In genomic region chr12:54891717-54892478, GRCh38 we compare ENCODE assay signal across 16 cellular contexts. TPM values are rescaled to one million over a fixed set of nuclear protein-coding genes. Genes with fewer than 3 reads are reported as not detected.
DNase-seq lines count a peak whose midpoint lies in the region; ATAC-seq, FAIRE-seq and TF ChIP-seq lines count a peak whose summit lies in the region.
"Had no signal": no experiment of that assay in that cellular context is flagged by ENCODE, and none has a peak within 500 bp of the region (broad histone marks: within the 10 kb centered on the region; RNA-seq: fewer than 3 reads in every experiment).

No MANE protein-coding gene starts in this region.

- no peak for TF ChIP-seq CTCF in HEK293 (tag by site-specific recombination; IDR thresholded peaks at IDR 0.05)
- no peak for TF ChIP-seq CTCF in VCaP (conservative IDR thresholded peaks at IDR 0.05)
- TF ChIP-seq CTCF in pancreas (IDR thresholded peaks at IDR 0.05) = no peak

- CTCF ChIA-PET in HEK293 (lab: Yijun Ruan, JAX) = interaction anchor here (0.6 kb wide), 1 partner anchor 38 kb away, joined by 4 read pairs; the partner anchor contains the start of gene MUCL1

- POLR2A ChIA-PET in HEK293 (lab: Yijun Ruan, JAX) = no interaction called here

- H3K9me3 Mint-ChIP-seq in activated T-cell treated with anti-CD3 and anti-CD28 coated beads, Interleukin-2, amount 50 U/mL, for 4 hours = no peaks in the 10 kb centered on the region
- H3K9me3 Mint-ChIP-seq: CD4-positive, CD25-positive, alpha-beta regulatory T cell had no signal

- H3K4me1 ChIP-seq in HEK293 (ENCODE audit: control insufficient read depth, insufficient read depth, low read length) (peaks cover 9% of the 10 kb centered on the region), pancreas (no peaks in the 10 kb centered on the region)
- H3K4me1 ChIP-seq: adrenal gland had no signal

- no peaks in the 10 kb centered on the region for H3K9me3 ChIP-seq in HEK293 (ENCODE audit: control insufficient read depth, insufficient read depth, low read depth, low read length)
- no peaks in the 10 kb centered on the region for H3K9me3 ChIP-seq in pancreas
- H3K9me3 ChIP-seq: adrenal gland had no signal

- H3K27ac ChIP-seq in HEK293 (ENCODE audit: extremely low read depth, low read depth, low read length) (no peak overlapping the region; the same call in 1 of the 2 replicates), VCaP (peak overlapping the region; percentile 95), pancreas (no peak overlapping the region)
- H3K27ac ChIP-seq: adrenal gland had no signal

- H3K36me3 ChIP-seq in HEK293 (ENCODE audit: control insufficient read depth in 2 of 2, insufficient read depth in 1 of 2, low read length in 2 of 2) (no peaks in the 10 kb centered on the region), pancreas (no peaks in the 10 kb centered on the region)
- H3K36me3 ChIP-seq: adrenal gland had no signal

- intact Hi-C loops in pancreas (cut with DNase I) = no loop called here

- H3K4me3 ChIP-seq in HEK293 (ENCODE audit: low read depth, low read length) (no peak overlapping the region), pancreas (no peak overlapping the region)
- H3K4me3 ChIP-seq: adrenal gland had no signal

- ATAC-seq in pancreas (peak; percentile 40 to 98 (median 60)), HG02642 (IDR thresholded peaks at IDR 0.05; ENCODE audit: poor library complexity, unreplicated experiment) (no peak)
- ATAC-seq in activated T-cell treated with anti-CD3 and anti-CD28 coated beads, Interleukin-2, amount 50 U/mL, for 4 hours = no peak

- DNase-seq in NCI-H2081 treated with DMSO at 0.1 percent for 48 hours (lab: John Stamatoyannopoulos, UW) = peak; percentile 92
- no peak for DNase-seq in pancreas
- no peak for DNase-seq in iPS-NIHi7 (ENCODE audit: extremely low spot score)
- no peak for DNase-seq in superior temporal gyrus (ENCODE audit: extremely low spot score)
- no peak for DNase-seq in activated T-cell treated with anti-CD3 and anti-CD28 coated beads, Interleukin-2, amount 50 U/mL, for 4 hours
- DNase-seq: adrenal gland; CD4-positive, CD25-positive, alpha-beta regulatory T cell; NCI-H1694; stimulated activated CD4-positive, alpha-beta T cell treated with anti-CD3 and anti-CD28 coated beads, Interleukin-2, amount 100 ng/mL, for 24 hours; stimulated activated naive CD4-positive, alpha-beta T cell treated with Interleukin-2 at 50 U/mL for 16 hours had no signal

- no peak overlapping the region for H3K4me3 Mint-ChIP-seq in activated T-cell treated with anti-CD3 and anti-CD28 coated beads, Interleukin-2, amount 50 U/mL, for 4 hours
- H3K4me3 Mint-ChIP-seq: CD4-positive, CD25-positive, alpha-beta regulatory T cell had no signal

- FAIRE-seq in pancreas (lab: Jason Lieb, UNC) = no peak

- H3K27me3 Mint-ChIP-seq in activated T-cell treated with anti-CD3 and anti-CD28 coated beads, Interleukin-2, amount 50 U/mL, for 4 hours (ENCODE audit: low read depth) = peaks cover 4% of the 10 kb centered on the region

- H3K4me1 Mint-ChIP-seq in activated T-cell treated with anti-CD3 and anti-CD28 coated beads, Interleukin-2, amount 50 U/mL, for 4 hours (ENCODE audit: low read depth) = no peaks in the 10 kb centered on the region
- H3K4me1 Mint-ChIP-seq: CD4-positive, CD25-positive, alpha-beta regulatory T cell had no signal

- no peaks in the 10 kb centered on the region for H3K27me3 ChIP-seq in pancreas
- H3K27me3 ChIP-seq: adrenal gland had no signal

- H3K36me3 Mint-ChIP-seq in activated T-cell treated with anti-CD3 and anti-CD28 coated beads, Interleukin-2, amount 50 U/mL, for 4 hours (ENCODE audit: insufficient read depth) = no peaks in the 10 kb centered on the region
- H3K36me3 Mint-ChIP-seq: CD4-positive, CD25-positive, alpha-beta regulatory T cell had no signal

- 27 to 32% methylated on average over 3 of the region's 3 CpGs for WGBS in pancreas, 2 donors

TF ChIP-seq in HEK293, 187 proteins besides CTCF, POLR2A, EP300 and RAD21 (continues in another document):
- TF ChIP-seq PRDM4 (tag by site-specific recombination; IDR thresholded peaks at IDR 0.05) (no peak), ZNF366 (tag by site-specific recombination; conservative IDR thresholded peaks at IDR 0.05) (no peak), ZFP3 (tag by site-specific recombination; IDR thresholded peaks at IDR 0.05; ENCODE audit: low read depth) (no peak), SCRT1 (tag by site-specific recombination; IDR thresholded peaks at IDR 0.05; ENCODE audit: borderline replicate concordance) (no peak), ZNF341 (tag by site-specific recombination; IDR thresholded peaks at IDR 0.05; ENCODE audit: low read depth) (peak; percentile 47), OSR2 (tag by site-specific recombination; IDR thresholded peaks at IDR 0.05) (peak; percentile 50), ZNF2 (tag by site-specific recombination; IDR thresholded peaks at IDR 0.05) (no peak), PRDM10 (tag by site-specific recombination; IDR thresholded peaks at IDR 0.05) (no peak), ZNF837 (tag by site-specific recombination; IDR thresholded peaks at IDR 0.05) (no peak), TCF7L2 (IDR thresholded peaks at IDR 0.05; ENCODE audit: borderline replicate concordance, low read depth, low read length) (no peak), WT1 (tag by site-specific recombination; IDR thresholded peaks at IDR 0.05) (peak; percentile 56; the same call in 1 of the 2 replicates), ZNF132 (tag by site-specific recombination; IDR thresholded peaks at IDR 0.05; ENCODE audit: borderline replicate concordance) (no peak), PRDM6 (tag by site-specific recombination; IDR thresholded peaks at IDR 0.05) (no peak), ZNF654 (tag by site-specific recombination; IDR thresholded peaks at IDR 0.05; ENCODE audit: low read depth) (no peak), ZNF510 (tag by site-specific recombination; IDR thresholded peaks at IDR 0.05; ENCODE audit: insufficient replicate concordance) (no peak), TRIM28 (IDR thresholded peaks at IDR 0.05; ENCODE audit: borderline replicate concordance, low read length) (peak; percentile 32; the same call in 1 of the 2 replicates)

RNA-seq across cellular contexts. Expression of gene MUCL1, which starts 37.6 kb away (rescaled TPM):
- not detected for total RNA-seq in pancreas
- polyA plus RNA-seq in pancreas = not detected
- 1 to 10 TPM in 1 of 3 donors, under 1 TPM in 1, not detected in 1; 0.63 to 1.2 TPM for total RNA-seq in activated T-cell treated with anti-CD3 and anti-CD28 coated beads, Interleukin-2, amount 50 U/mL, for 4 hours
- total RNA-seq: CD4-positive, CD25-positive, alpha-beta regulatory T cell; glomerular endothelial cell; lung microvascular endothelial cell; osteoblast had no signal
- polyA plus RNA-seq: adrenal gland; CD4-positive, CD25-positive, alpha-beta regulatory T cell had no signal

Comparison
In these comparisons a context has a peak if more than half of its experiments do, and no peak if none do; other contexts are left out.
1. ATAC-seq: peak in pancreas (4 of 4); none in HG02642 (single experiment) and activated T-cell treated with anti-CD3 and anti-CD28 coated beads, Interleukin-2, amount 50 U/mL, for 4 hours (0 of 2).